ENCODE assay signal across 28 cellular contexts in genomic region chr2:57527685-57528084, GRCh38.
"Had no signal": no experiment of that assay in that cellular context is flagged by ENCODE, and none has a peak within 500 bp of the region (broad histone marks: within the 10 kb centered on the region; RNA-seq: fewer than 3 reads in every experiment).

No MANE protein-coding gene starts in this region.

- FAIRE-seq: pancreas had no signal

- H3K4me3 ChIP-seq: pancreas, prostate gland, right atrium auricular region, right lobe of liver, sigmoid colon, stomach, thoracic aorta, thyroid gland, tibial nerve, upper lobe of left lung, uterus had no signal

- ATAC-seq: naive thymus-derived CD4-positive, alpha-beta T cell; natural killer cell treated with Interleukin-12 subunit alpha and Interleukin-12 subunit beta and Interleukin-15 and Interleukin-18, amount 100 ng/mL, for 72 hours; pancreas; right lobe of liver; stimulated activated effector memory CD8-positive, alpha-beta T cell treated with anti-CD3 and anti-CD28 coated beads, Interleukin-12 subunit alpha, Interleukin-12 subunit beta, amount 100 ng/mL, for 72 hours; stimulated activated naive B cell treated with anti-CD40 and anti-IgM and Interleukin-4, amounts not matched to agents 10 μg/mL and 1 μg/mL and 100 μg/mL, for 72 hours had no signal

- H3K4me3 Mint-ChIP-seq: naive thymus-derived CD4-positive, alpha-beta T cell; natural killer cell treated with Interleukin-12 subunit alpha and Interleukin-12 subunit beta and Interleukin-15 and Interleukin-18, amount 100 ng/mL, for 72 hours; nephron progenitor cell; neural crest cell; stimulated activated effector memory CD8-positive, alpha-beta T cell treated with anti-CD3 and anti-CD28 coated beads, Interleukin-12 subunit alpha, Interleukin-12 subunit beta, amount 100 ng/mL, for 72 hours; stimulated activated naive B cell treated with anti-CD40 and anti-IgM and Interleukin-4, amounts not matched to agents 10 μg/mL and 1 μg/mL and 100 μg/mL, for 72 hours; stimulated activated naive CD8-positive, alpha-beta T cell treated with anti-CD3 and anti-CD28 coated beads, Interleukin-15, Interleukin-2, amounts not matched to agents 100 ng/mL and 50 ng/mL, for 24 hours had no signal

- H3K36me3 Mint-ChIP-seq: stimulated activated effector memory CD8-positive, alpha-beta T cell treated with anti-CD3 and anti-CD28 coated beads, Interleukin-12 subunit alpha, Interleukin-12 subunit beta, amount 100 ng/mL, for 72 hours had no signal

- H3K27ac Mint-ChIP-seq: naive thymus-derived CD4-positive, alpha-beta T cell; natural killer cell treated with Interleukin-12 subunit alpha and Interleukin-12 subunit beta and Interleukin-15 and Interleukin-18, amount 100 ng/mL, for 72 hours; nephron progenitor cell; stimulated activated effector memory CD8-positive, alpha-beta T cell treated with anti-CD3 and anti-CD28 coated beads, Interleukin-12 subunit alpha, Interleukin-12 subunit beta, amount 100 ng/mL, for 72 hours; stimulated activated naive B cell treated with anti-CD40 and anti-IgM and Interleukin-4, amounts not matched to agents 10 μg/mL and 1 μg/mL and 100 μg/mL, for 72 hours; stimulated activated naive CD8-positive, alpha-beta T cell treated with anti-CD3 and anti-CD28 coated beads, Interleukin-15, Interleukin-2, amounts not matched to agents 100 ng/mL and 50 ng/mL, for 24 hours had no signal

- H3K4me1 Mint-ChIP-seq: naive thymus-derived CD4-positive, alpha-beta T cell; nephron progenitor cell; neural crest cell; stimulated activated effector memory CD8-positive, alpha-beta T cell treated with anti-CD3 and anti-CD28 coated beads, Interleukin-12 subunit alpha, Interleukin-12 subunit beta, amount 100 ng/mL, for 72 hours; stimulated activated naive B cell treated with anti-CD40 and anti-IgM and Interleukin-4, amounts not matched to agents 10 μg/mL and 1 μg/mL and 100 μg/mL, for 72 hours had no signal

- DNase-seq: naive thymus-derived CD4-positive, alpha-beta T cell; nephron progenitor cell; nucleus accumbens; pancreas; retina; right lobe of liver; sigmoid colon; small intestine; stimulated activated CD4-positive, alpha-beta T cell treated with anti-CD3 and anti-CD28 coated beads, Interleukin-15, amount 100 ng/mL, for 24 hours; stimulated activated CD4-positive, alpha-beta T cell treated with anti-CD3 and anti-CD28 coated beads, Interleukin-2, amount 100 ng/mL, for 24 hours; stimulated activated CD4-positive, alpha-beta T cell treated with anti-CD3 and anti-CD28 coated beads, Interleukin-2, amount 100 ng/mL, for 48 hours; stimulated activated CD4-positive, alpha-beta T cell treated with anti-CD3 and anti-CD28 coated beads, Interleukin-4, amount 100 ng/mL, for 24 hours; stimulated activated naive B cell treated with anti-CD40 and anti-IgM and Interleukin-4, amounts not matched to agents 10 μg/mL and 1 μg/mL and 100 μg/mL, for 72 hours; stimulated activated naive CD4-positive, alpha-beta T cell treated with Interleukin-2 at 50 U/mL for 16 hours; stomach; thyroid gland; trophoblast cell; upper lobe of left lung; uterus had no signal

- H3K27ac ChIP-seq: neutrophil, pancreas, prostate gland, right atrium auricular region, right lobe of liver, sigmoid colon, stomach, thoracic aorta, thyroid gland, tibial nerve, upper lobe of left lung, uterus had no signal

- H3K4me1 ChIP-seq: pancreas, prostate gland, right atrium auricular region, right lobe of liver, sigmoid colon, stomach, thyroid gland, tibial nerve, upper lobe of left lung, uterus had no signal

- H3K36me3 ChIP-seq: neutrophil, pancreas, prostate gland, right atrium auricular region, right lobe of liver, sigmoid colon, stomach, thoracic aorta, thyroid gland, tibial nerve, upper lobe of left lung, uterus had no signal

- H3K27me3 Mint-ChIP-seq: natural killer cell treated with Interleukin-12 subunit alpha and Interleukin-12 subunit beta and Interleukin-15 and Interleukin-18, amount 100 ng/mL, for 72 hours; stimulated activated naive B cell treated with anti-CD40 and anti-IgM and Interleukin-4, amounts not matched to agents 10 μg/mL and 1 μg/mL and 100 μg/mL, for 72 hours had no signal

- H3K9me3 ChIP-seq: neutrophil, prostate gland, right atrium auricular region, right lobe of liver, thoracic aorta, thyroid gland, upper lobe of left lung, uterus had no signal

- H3K27me3 ChIP-seq: neutrophil, pancreas, right atrium auricular region, right lobe of liver, sigmoid colon, stomach, thyroid gland, tibial nerve, upper lobe of left lung, uterus had no signal
